Comparison of ENCODE assay signal across 27 cellular contexts in the genomic region with DNA sequence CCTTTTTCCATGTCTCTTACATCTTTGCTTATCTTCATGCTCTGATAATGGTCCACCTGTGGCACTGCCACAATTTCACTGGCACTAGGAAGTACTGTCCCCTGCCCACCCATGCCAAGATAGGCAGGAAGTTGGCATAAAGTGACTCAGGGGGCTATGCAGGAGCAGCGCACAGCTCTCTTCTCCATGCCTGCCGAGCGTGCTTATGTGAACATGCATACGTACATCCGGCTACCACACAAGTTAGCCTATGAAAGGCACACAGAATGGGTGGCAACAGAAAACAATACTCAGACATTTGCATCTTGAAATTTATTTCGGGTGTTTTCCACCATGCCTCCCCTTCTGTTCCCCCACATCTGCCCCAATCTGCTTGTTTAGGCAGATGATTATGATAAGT.
"Had no signal": no experiment of that assay in that cellular context is flagged by ENCODE, and none has a peak within 500 bp of the region (broad histone marks: within the 10 kb centered on the region; RNA-seq: fewer than 3 reads in every experiment).

No MANE protein-coding gene starts in this region.

- H3K4me3 ChIP-seq: left lung, lung, mucosa of descending colon, pancreas, prostate gland, sigmoid colon, spleen, tibial nerve, uterus had no signal

- H3K4me1 ChIP-seq: left lung, spleen, tibial nerve, uterus had no signal

- H3K4me3 Mint-ChIP-seq: immature natural killer cell; naive thymus-derived CD4-positive, alpha-beta T cell; natural killer cell treated with Interleukin-12 subunit alpha and Interleukin-12 subunit beta and Interleukin-15 and Interleukin-18, amount 100 ng/mL, for 72 hours; neural crest cell; stimulated activated memory B cell treated with anti-CD40 and anti-IgM and Interleukin-4, amounts not matched to agents 10 μg/mL and 1 μg/mL and 100 μg/mL, for 72 hours; stimulated activated naive CD8-positive, alpha-beta T cell treated with anti-CD3 and anti-CD28 coated beads, Interleukin-15, amount 100 ng/mL, for 72 hours; type B pancreatic cell had no signal

- ATAC-seq: left colon; left lung; mucosa of descending colon; naive thymus-derived CD4-positive, alpha-beta T cell; natural killer cell treated with Interleukin-12 subunit alpha and Interleukin-12 subunit beta and Interleukin-15 and Interleukin-18, amount 100 ng/mL, for 72 hours; right cardiac atrium; stimulated activated memory B cell treated with anti-CD40 and anti-IgM and Interleukin-4, amounts not matched to agents 10 μg/mL and 1 μg/mL and 100 μg/mL, for 72 hours; stimulated activated naive CD8-positive, alpha-beta T cell treated with anti-CD3 and anti-CD28 coated beads, Interleukin-15, amount 100 ng/mL, for 72 hours had no signal

- H3K27ac Mint-ChIP-seq: immature natural killer cell; naive thymus-derived CD4-positive, alpha-beta T cell; natural killer cell treated with Interleukin-12 subunit alpha and Interleukin-12 subunit beta and Interleukin-15 and Interleukin-18, amount 100 ng/mL, for 72 hours; stimulated activated memory B cell treated with anti-CD40 and anti-IgM and Interleukin-4, amounts not matched to agents 10 μg/mL and 1 μg/mL and 100 μg/mL, for 72 hours; stimulated activated naive CD8-positive, alpha-beta T cell treated with anti-CD3 and anti-CD28 coated beads, Interleukin-15, amount 100 ng/mL, for 72 hours; type B pancreatic cell had no signal

- DNase-seq: hypothalamus; immature natural killer cell; kidney; left colon; left lung; midbrain; mucosa of descending colon; naive thymus-derived CD4-positive, alpha-beta T cell; nucleus accumbens; pancreas; posterior cingulate gyrus; retina; right cardiac atrium; sigmoid colon; spleen; stimulated activated CD4-positive, alpha-beta T cell treated with anti-CD3 and anti-CD28 coated beads, Interleukin-4, amount 100 ng/mL, for 24 hours; stimulated activated naive CD4-positive, alpha-beta T cell treated with Interleukin-2 at 50 U/mL for 16 hours; stimulated activated naive CD8-positive, alpha-beta T cell treated with anti-CD3 and anti-CD28 coated beads, Interleukin-15, amount 100 ng/mL, for 72 hours; substantia nigra; uterus had no signal

- H3K36me3 ChIP-seq: left lung, pancreas, prostate gland, sigmoid colon, spleen, tibial nerve, uterus had no signal

- H3K27me3 Mint-ChIP-seq: type B pancreatic cell had no signal

- H3K4me1 Mint-ChIP-seq: immature natural killer cell; naive thymus-derived CD4-positive, alpha-beta T cell; neural crest cell; stimulated activated memory B cell treated with anti-CD40 and anti-IgM and Interleukin-4, amounts not matched to agents 10 μg/mL and 1 μg/mL and 100 μg/mL, for 72 hours; stimulated activated naive CD8-positive, alpha-beta T cell treated with anti-CD3 and anti-CD28 coated beads, Interleukin-15, amount 100 ng/mL, for 72 hours had no signal

- H3K9me3 ChIP-seq: left lung, mucosa of descending colon, pancreas, prostate gland, sigmoid colon, spleen, tibial nerve, uterus had no signal

- H3K27me3 ChIP-seq: left lung, pancreas, sigmoid colon, tibial nerve, uterus had no signal

- H3K9me3 Mint-ChIP-seq: immature natural killer cell; naive thymus-derived CD4-positive, alpha-beta T cell; natural killer cell treated with Interleukin-12 subunit alpha and Interleukin-12 subunit beta and Interleukin-15 and Interleukin-18, amount 100 ng/mL, for 72 hours; neural crest cell; stimulated activated memory B cell treated with anti-CD40 and anti-IgM and Interleukin-4, amounts not matched to agents 10 μg/mL and 1 μg/mL and 100 μg/mL, for 72 hours; stimulated activated naive CD8-positive, alpha-beta T cell treated with anti-CD3 and anti-CD28 coated beads, Interleukin-15, amount 100 ng/mL, for 72 hours; type B pancreatic cell had no signal

- H3K36me3 Mint-ChIP-seq: immature natural killer cell; naive thymus-derived CD4-positive, alpha-beta T cell; natural killer cell treated with Interleukin-12 subunit alpha and Interleukin-12 subunit beta and Interleukin-15 and Interleukin-18, amount 100 ng/mL, for 72 hours; stimulated activated memory B cell treated with anti-CD40 and anti-IgM and Interleukin-4, amounts not matched to agents 10 μg/mL and 1 μg/mL and 100 μg/mL, for 72 hours had no signal

- H3K27ac ChIP-seq: left lung, prostate gland, sigmoid colon, spleen, tibial nerve, uterus had no signal
